ENCODE assay signal across 8 cellular contexts in the genomic region with DNA sequence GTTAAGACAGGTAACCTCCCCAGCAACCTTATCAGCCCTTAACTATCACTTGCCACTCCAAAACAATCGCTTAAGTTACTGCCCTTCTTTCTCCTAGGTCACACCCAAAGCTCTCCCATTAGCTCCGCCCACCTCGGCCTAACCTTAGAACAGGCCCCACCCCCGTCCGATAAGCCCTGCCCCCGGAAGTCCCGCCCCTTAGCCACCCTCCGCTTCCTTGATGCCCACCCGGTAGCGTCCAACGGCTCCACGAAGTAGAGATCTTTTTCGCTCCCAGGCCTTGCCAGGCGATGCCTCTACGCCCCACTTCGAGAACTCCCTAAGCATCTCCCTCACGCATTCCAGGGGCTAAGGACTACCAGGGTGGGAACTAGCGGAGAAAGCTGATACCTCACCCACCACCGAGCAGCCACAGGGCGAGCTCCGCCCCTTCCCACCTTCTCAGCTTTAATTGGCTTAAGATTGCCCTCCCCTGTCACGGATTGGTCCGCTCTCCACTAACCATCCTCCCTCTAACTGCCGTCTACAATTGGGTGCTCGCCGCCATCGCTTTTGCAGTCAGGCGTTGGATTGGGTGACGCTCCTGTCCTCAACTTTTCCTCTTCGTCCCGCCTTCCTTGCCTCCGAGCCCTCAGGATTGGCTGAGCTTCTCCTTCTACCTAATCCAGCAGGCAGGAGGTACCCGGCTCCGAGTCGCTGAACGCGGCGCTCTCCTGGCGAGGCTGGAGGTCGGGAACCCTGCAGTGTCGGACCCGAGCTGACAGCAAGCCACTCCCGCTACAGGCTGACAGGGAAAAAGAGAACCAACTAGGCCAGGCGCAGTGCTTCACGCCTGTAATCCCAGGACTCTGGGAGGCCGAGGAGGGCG. TPM values are rescaled to one million over a fixed set of nuclear protein-coding genes. Genes with fewer than 3 reads are reported as not detected.
DNase-seq lines count a peak whose midpoint lies in the region; ATAC-seq and FAIRE-seq lines count a peak whose summit lies in the region.

A gene (minus strand): TSS at position 425 of the 868 bp plus-strand sequence. CDS start 496 bp downstream, outside the sequence.

- H3K36me3 ChIP-seq in NT2/D1 (ENCODE audit: insufficient read depth, insufficient read length, low read length) = peaks cover 22% of the 10 kb centered on the region
- peaks cover 13% of the 10 kb centered on the region for H3K36me3 ChIP-seq in mesodermal cell (ENCODE audit: control insufficient read depth, insufficient read depth, low read length)

- peak within 1 kb of the TSS; percentile 98 for H3K9ac ChIP-seq in NT2/D1 (ENCODE audit: insufficient read length, low read depth)

- H3K9me3 ChIP-seq in NT2/D1 (ENCODE audit: insufficient read depth, low read length) = no peaks in the 10 kb centered on the region
- H3K9me3 ChIP-seq in mesodermal cell (ENCODE audit: control insufficient read depth, low read length) = no peaks in the 10 kb centered on the region

- H3K27me3 ChIP-seq in NT2/D1 (ENCODE audit: insufficient read depth, insufficient read length) = no peaks in the 10 kb centered on the region

- DNase-seq in COR-L47 (lab: John Stamatoyannopoulos, UW) = peak; percentile 97
- peak in 75 of 76 experiments; percentile 84 to 100 (median 97) for DNase-seq in HUDEP-2 (lab: John Stamatoyannopoulos, UW; ENCODE audit: unreplicated experiment in 76 of 76)
- DNase-seq in NT2/D1 (ENCODE audit: low read depth, low spot score) = peak; percentile 99
- peak; percentile 96 for DNase-seq in activated CD8-positive, alpha-beta memory T cell treated with anti-CD3 and anti-CD28 coated beads, Interleukin-2, amount 50 U/mL, for 1 hour (ENCODE audit: extremely low read depth)
- peak; percentile 86 to 95 for DNase-seq in stimulated activated CD8-positive, alpha-beta memory T cell treated with anti-CD3 and anti-CD28 coated beads, Interleukin-15, amount 100 ng/mL, for 4 hours (ENCODE audit: low read depth in 2 of 2)

- WGBS in mesodermal cell (ENCODE audit: insufficient coverage in 2 of 2), 2 experiments = 1 to 2% methylated on average over 36 to 44 of the region's 47 CpGs

- H3K4me3 ChIP-seq in NT2/D1 (ENCODE audit: insufficient read length, low read depth) (peak within 1 kb of the TSS; percentile 98), mesodermal cell (ENCODE audit: extremely low read depth, insufficient read depth, low read length, poor library complexity, severe bottlenecking) (peak within 1 kb of the TSS; percentile 69)

- FAIRE-seq in endometrium (lab: Jason Lieb, UNC) = peak; percentile 89

- ATAC-seq in GM21381 (IDR thresholded peaks at IDR 0.05; ENCODE audit: unreplicated experiment) = peak; percentile 93

- H3K27ac ChIP-seq in mesodermal cell (ENCODE audit: low read depth, low read length, severe bottlenecking) = peak within 1 kb of the TSS; percentile 77

- H3K4me1 ChIP-seq in NT2/D1 (ENCODE audit: insufficient read depth, insufficient read length) (peaks cover 6% of the 10 kb centered on the region), mesodermal cell (ENCODE audit: control insufficient read depth, insufficient read depth, low read length, poor library complexity, severe bottlenecking) (peaks cover 9% of the 10 kb centered on the region)

RNA-seq across cellular contexts. Expression of the gene that starts here (rescaled TPM):
- polyA plus RNA-seq in mesodermal cell (2013, experiment 1 of 2) = 5.1 TPM
- 5.3 TPM for polyA plus RNA-seq in mesodermal cell (2013, experiment 2 of 2)

Comparison
In these comparisons a context has a peak if more than half of its experiments do, and no peak if none do; other contexts are left out.
1. Peak in every context shown above with its lines: DNase-seq, ATAC-seq, H3K4me3 ChIP-seq and H3K27ac ChIP-seq.